32 cellular contexts compared by ENCODE assay signal in genomic region chr2:185069107-185069506, GRCh38.
"Had no signal": no experiment of that assay in that cellular context is flagged by ENCODE, and none has a peak within 500 bp of the region (broad histone marks: within the 10 kb centered on the region; RNA-seq: fewer than 3 reads in every experiment).

No MANE protein-coding gene starts in this region.

- DNase-seq: Karpas-422, NCI-H1048, NCI-H1092 treated with DMSO at 0.1 percent for 48 hours, NCI-H1105 treated with DMSO at 0.1 percent for 48 hours, NCI-H1417, NCI-H1436, NCI-H146, NCI-H1694, NCI-H187, NCI-H1930, NCI-H2029 treated with DMSO at 0.1 percent for 48 hours, NCI-H2081 treated with DMSO at 0.1 percent for 48 hours, NCI-H2107, NCI-H2171, NCI-H226, NCI-H446 treated with DMSO at 0.1 percent for 48 hours, NCI-H510A, NCI-H524, NCI-H526, NCI-H69, NCI-H748 treated with DMSO at 0.1 percent for 48 hours, NCI-H82, PC-9, SHP77, SIG-M5, SJCRH30, T-cell had no signal

- H2AFZ ChIP-seq: PC-9 had no signal

- ATAC-seq: Panc1, Right ventricle myocardium inferior, SK-N-SH treated with all-trans-retinoic acid at 6 μM for 48 hours, T-cell had no signal

- H3K27ac ChIP-seq: PC-9, RWPE1, SJCRH30, SK-N-MC had no signal

- H3K4me2 ChIP-seq: PC-9 had no signal

- H3K4me1 ChIP-seq: SJCRH30 had no signal

- H3K27me3 ChIP-seq: SJCRH30 had no signal

- H3K9me3 ChIP-seq: SJCRH30 had no signal

- H3K4me3 ChIP-seq: PC-9, SJCRH30, SK-N-MC had no signal

- H3K36me3 ChIP-seq: SJCRH30 had no signal
